In the genomic region with DNA sequence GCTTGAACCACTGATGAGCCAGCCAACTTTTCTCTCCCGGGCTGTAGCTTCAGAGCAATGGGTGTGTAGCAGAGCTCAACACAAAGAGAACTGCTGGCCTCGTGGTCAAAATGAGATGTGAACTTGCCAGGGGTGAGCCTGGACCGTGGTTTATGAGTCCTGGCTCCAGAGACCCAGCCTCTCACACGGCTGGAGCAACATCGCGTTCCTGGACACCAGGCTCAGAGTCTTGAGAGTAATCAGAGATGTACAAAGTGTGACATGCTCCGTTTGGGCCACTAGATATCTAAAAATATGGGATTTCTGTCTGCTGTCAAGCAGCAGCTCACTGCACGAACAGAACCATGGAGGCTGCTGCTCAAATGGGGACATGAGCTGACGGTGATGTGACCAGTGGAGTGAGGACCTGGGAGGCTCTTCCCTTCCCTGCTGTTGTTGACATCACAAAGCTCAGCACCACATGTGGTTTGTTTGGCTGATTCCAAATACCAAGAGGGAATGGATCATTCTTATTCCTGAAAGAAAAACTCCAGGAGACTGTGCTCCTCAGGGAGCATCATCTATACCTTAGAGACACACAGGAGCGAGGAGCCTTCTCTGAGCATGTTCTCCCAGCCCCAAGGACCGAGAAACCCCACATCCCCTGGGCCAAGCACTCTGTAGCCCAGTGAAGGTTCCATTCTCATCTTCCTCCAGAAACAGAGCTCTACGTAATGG, we compare ENCODE assay signal across 17 cellular contexts. TPM values are rescaled to one million over a fixed set of nuclear protein-coding genes. Genes with fewer than 3 reads are reported as not detected.
DNase-seq lines count a peak whose midpoint lies in the region; ATAC-seq and TF ChIP-seq lines count a peak whose summit lies in the region.
"Had no signal": no experiment of that assay in that cellular context is flagged by ENCODE, and none has a peak within 500 bp of the region (broad histone marks: within the 10 kb centered on the region; RNA-seq: fewer than 3 reads in every experiment).

No MANE protein-coding gene starts in this region.

- H3K36me3 Mint-ChIP-seq in T-helper 2 cell treated with Interferon-gamma antibody and Interleukin-4, amounts not matched to agents 5 μg/mL and 100 μg/mL, for 36 hours (ENCODE audit: low read depth), result no peaks in the 10 kb centered on the region
- H3K36me3 Mint-ChIP-seq: memory B cell had no signal

- no peak for TF ChIP-seq CTCF in brain microvascular endothelial cell (IDR thresholded peaks at IDR 0.05; ENCODE audit: low read depth, low read length, missing control alignments)
- TF ChIP-seq CTCF in prostate gland (IDR thresholded peaks at IDR 0.05), result no peak

- intact Hi-C loops in left ventricle myocardium superior (cut with micrococcal nuclease) (no loop called here), prostate gland (cut with DNase I) (loop anchor here (5.0 kb wide), 1 partner anchor 198 kb away; no protein-coding TSS in a partner anchor)

- no peak overlapping the region for H2AFZ ChIP-seq in ACC112 (ENCODE audit: low read length, unreplicated experiment)
- H2AFZ ChIP-seq: GM23248 had no signal

- peaks cover 61% of the 10 kb centered on the region for H3K4me1 ChIP-seq in ACC112 (ENCODE audit: control insufficient read depth, insufficient read depth, low read length, unreplicated experiment)
- H3K4me1 ChIP-seq in prostate gland (replicated peaks), result no peaks in the 10 kb centered on the region

- H3K36me3 ChIP-seq in ACC112 (ENCODE audit: insufficient read depth, low read length) (peaks cover 6% of the 10 kb centered on the region; the same call in 1 of the 2 replicates), brain microvascular endothelial cell (replicated peaks) (no peaks in the 10 kb centered on the region), prostate gland (no peaks in the 10 kb centered on the region)
- H3K36me3 ChIP-seq: right lobe of liver, SJSA1 had no signal

- no peak overlapping the region for H3K27ac Mint-ChIP-seq in T-helper 2 cell treated with Interferon-gamma antibody and Interleukin-4, amounts not matched to agents 5 μg/mL and 100 μg/mL, for 36 hours
- H3K27ac Mint-ChIP-seq: memory B cell had no signal

- H3K4me3 ChIP-seq in ACC112 (ENCODE audit: low read depth, low read length), result no peak overlapping the region
- H3K4me3 ChIP-seq in brain microvascular endothelial cell (ENCODE audit: low read depth, low read length), result no peak overlapping the region
- H3K4me3 ChIP-seq in prostate gland, result no peak overlapping the region
- H3K4me3 ChIP-seq: A549, GM23248, right lobe of liver, SJSA1 had no signal

- peaks cover 25% of the 10 kb centered on the region for H3K4me1 Mint-ChIP-seq in T-helper 2 cell treated with Interferon-gamma antibody and Interleukin-4, amounts not matched to agents 5 μg/mL and 100 μg/mL, for 36 hours (ENCODE audit: low read depth)

- in situ Hi-C loops in brain microvascular endothelial cell (cut with HindIII; ENCODE audit: low pct_ligation_motif_present, low sequenced_read_pairs), result no loop called here

- TF ChIP-seq POLR2A in prostate gland (IDR thresholded peaks at IDR 0.05), result no peak

- no peaks in the 10 kb centered on the region for H3K27me3 Mint-ChIP-seq in T-helper 2 cell treated with Interferon-gamma antibody and Interleukin-4, amounts not matched to agents 5 μg/mL and 100 μg/mL, for 36 hours (ENCODE audit: low read depth)
- H3K27me3 Mint-ChIP-seq: central memory CD8-positive, alpha-beta T cell; memory B cell had no signal

- peak; percentile 71 for ATAC-seq in left ventricle myocardium superior
- ATAC-seq: A549 had no signal

- H3K27me3 ChIP-seq in ACC112 (ENCODE audit: insufficient read depth, low read length) (no peaks in the 10 kb centered on the region), brain microvascular endothelial cell (replicated peaks) (no peaks in the 10 kb centered on the region), prostate gland (replicated peaks; ENCODE audit: insufficient read depth) (no peaks in the 10 kb centered on the region)
- H3K27me3 ChIP-seq: right lobe of liver, SJSA1 had no signal

- no peaks in the 10 kb centered on the region for H3K9me3 ChIP-seq in prostate gland
- H3K9me3 ChIP-seq: A549, right lobe of liver, SJSA1 had no signal

- no peak overlapping the region for H3K4me3 Mint-ChIP-seq in T-helper 2 cell treated with Interferon-gamma antibody and Interleukin-4, amounts not matched to agents 5 μg/mL and 100 μg/mL, for 36 hours
- H3K4me3 Mint-ChIP-seq: central memory CD8-positive, alpha-beta T cell; memory B cell had no signal

- H3K79me2 ChIP-seq in ACC112 (ENCODE audit: control insufficient read depth, insufficient read depth, low read length, unreplicated experiment), result peaks cover 28% of the 10 kb centered on the region

- 56% methylated on average over 12 of the region's 12 CpGs for WGBS in prostate gland

- DNase-seq in brain microvascular endothelial cell (peak; percentile 39), left ventricle myocardium superior (peak; percentile 58), prostate gland (ENCODE audit: low spot score) (no peak), NCI-H526 treated with DMSO at 0.1 percent for 48 hours (lab: John Stamatoyannopoulos, UW) (no peak), NOMO-1 treated with dmso at 0.1 percent for 144 hours (lab: John Stamatoyannopoulos, UW; ENCODE audit: unreplicated experiment) (no peak)
- no peak for DNase-seq in NK-92 treated with Interleukin-12 subunit alpha and Interleukin-12 subunit beta, amount 100 ng/mL, for 24 hours (lab: John Stamatoyannopoulos, UW)
- no peak for DNase-seq in T-helper 2 cell treated with Interferon-gamma antibody and Interleukin-4, amounts not matched to agents 5 μg/mL and 100 μg/mL, for 36 hours (ENCODE audit: low spot score)
- DNase-seq: activated CD8-positive, alpha-beta memory T cell treated with anti-CD3 and anti-CD28 coated beads for 24 hours; GM23248; stimulated activated naive CD4-positive, alpha-beta T cell treated with Interleukin-2 at 50 U/mL for 16 hours had no signal

- no peaks in the 10 kb centered on the region for H3K9me3 Mint-ChIP-seq in T-helper 2 cell treated with Interferon-gamma antibody and Interleukin-4, amounts not matched to agents 5 μg/mL and 100 μg/mL, for 36 hours
- H3K9me3 Mint-ChIP-seq: central memory CD8-positive, alpha-beta T cell; memory B cell had no signal

- H3K27ac ChIP-seq in ACC112 (ENCODE audit: low read depth, low read length) (peak overlapping the region; percentile 45), brain microvascular endothelial cell (peak overlapping the region; percentile 4), prostate gland (peak overlapping the region; percentile 59 to 68)
- H3K27ac ChIP-seq: A549, epithelial cell of prostate, GM23248, right lobe of liver, SJSA1 had no signal

RNA-seq across cellular contexts. Expression of a gene that starts 9.2 kb away (rescaled TPM):
- total RNA-seq in left ventricle myocardium superior (302 TPM), prostate gland (100 to 1,000 TPM in 1 of 2 donors, 10 to 100 TPM in 1; 92.9 to 524 TPM)

Comparison
In these comparisons a context has a peak if more than half of its experiments do, and no peak if none do; other contexts are left out.
1. H3K27ac ChIP-seq: peak in every context shown above with its lines; median percentile 64 in prostate gland; 45 in ACC112; 4 in brain microvascular endothelial cell.
2. DNase-seq: peak in brain microvascular endothelial cell (single experiment) and left ventricle myocardium superior (single experiment); none in prostate gland (single experiment), NCI-H526 treated with DMSO at 0.1 percent for 48 hours (single experiment), NK-92 treated with Interleukin-12 subunit alpha and Interleukin-12 subunit beta, amount 100 ng/mL, for 24 hours (single experiment), NOMO-1 treated with dmso at 0.1 percent for 144 hours (single experiment) and T-helper 2 cell treated with Interferon-gamma antibody and Interleukin-4, amounts not matched to agents 5 μg/mL and 100 μg/mL, for 36 hours (single experiment).